Comparison of ENCODE assay signal across 8 cellular contexts in genomic region chr4:83334425-83335241, GRCh38. TPM values are rescaled to one million over a fixed set of nuclear protein-coding genes. Genes with fewer than 3 reads are reported as not detected.
DNase-seq lines count a peak whose midpoint lies in the region; ATAC-seq lines count a peak whose summit lies in the region.

Gene HPSE (minus strand): TSS chr4:83334848. CDS start chr4:83334782, 66 bp downstream.

- peak within 1 kb of the TSS; percentile 6 to 38 for H3K4me3 ChIP-seq in aorta (ENCODE audit: low read length in 2 of 2)

- peaks cover 5% of the 10 kb centered on the region for H3K9me3 ChIP-seq in aorta (ENCODE audit: control insufficient read depth, low read length)

- intact Hi-C loops in left ventricle myocardium superior (cut with micrococcal nuclease), result no loop called here
- intact Hi-C loops in aorta (cut with DNase I), result no loop called here

- WGBS in aorta, 2 donors, result 0 to 2% methylated on average over 48 to 63 of the region's 63 CpGs

- H3K36me3 Mint-ChIP-seq in activated naive CD8-positive, alpha-beta T cell treated with anti-CD3 and anti-CD28 coated beads, Interleukin-2, amount 10 ng/mL, durations not matched to agents 7 days and 5 days, result peaks cover 23% of the 10 kb centered on the region

- no peaks in the 10 kb centered on the region for H3K36me3 ChIP-seq in aorta (ENCODE audit: control insufficient read depth in 1 of 2, insufficient read depth in 2 of 2, low read length in 1 of 2)

- peak within 1 kb of the TSS; percentile 94 for H3K4me3 Mint-ChIP-seq in activated naive CD8-positive, alpha-beta T cell treated with anti-CD3 and anti-CD28 coated beads, Interleukin-2, amount 10 ng/mL, durations not matched to agents 7 days and 5 days

- DNase-seq in EH (ENCODE audit: low read depth) (peak; percentile 78), HCEC 1CT (peak; percentile 43), MV-4-11 (lab: John Stamatoyannopoulos, UW) (peak; percentile 76), SKM-1 treated with dmso at 0.1 percent for 144 hours (lab: John Stamatoyannopoulos, UW; ENCODE audit: unreplicated experiment) (peak; percentile 73), left ventricle myocardium superior (peak; percentile 86), putamen (ENCODE audit: low spot score) (peak; percentile 17), aorta (peak; percentile 90 to 93)
- peak; percentile 75 for DNase-seq in activated naive CD8-positive, alpha-beta T cell treated with anti-CD3 and anti-CD28 coated beads, Interleukin-2, amount 10 ng/mL, durations not matched to agents 7 days and 5 days

- H3K9me3 Mint-ChIP-seq in activated naive CD8-positive, alpha-beta T cell treated with anti-CD3 and anti-CD28 coated beads, Interleukin-2, amount 10 ng/mL, durations not matched to agents 7 days and 5 days, result peaks cover 11% of the 10 kb centered on the region

- H3K4me1 ChIP-seq in aorta (ENCODE audit: control insufficient read depth in 1 of 2, insufficient read depth in 2 of 2, low read length in 2 of 2), result no peaks in the 10 kb centered on the region

- no peaks in the 10 kb centered on the region for H3K27me3 ChIP-seq in aorta (ENCODE audit: control insufficient read depth in 1 of 2, insufficient read depth in 2 of 2, low read length in 1 of 2)

- POLR2A ChIA-PET in activated naive CD8-positive, alpha-beta T cell treated with anti-CD3 and anti-CD28 coated beads, Interleukin-2, amount 10 ng/mL, durations not matched to agents 7 days and 5 days (lab: Charles Lee), result interaction anchor here (0.7 to 1.5 kb wide), 4 partner anchors 48 to 151 kb away, joined by 3 to 4 read pairs (median 4); partner anchors contain the start of gene COQ2

- H3K27me3 Mint-ChIP-seq in activated naive CD8-positive, alpha-beta T cell treated with anti-CD3 and anti-CD28 coated beads, Interleukin-2, amount 10 ng/mL, durations not matched to agents 7 days and 5 days, result peaks cover 20% of the 10 kb centered on the region

- ATAC-seq in activated naive CD8-positive, alpha-beta T cell treated with anti-CD3 and anti-CD28 coated beads, Interleukin-2, amount 10 ng/mL, durations not matched to agents 7 days and 5 days (ENCODE audit: low read depth), result peak; percentile 92
- ATAC-seq in left ventricle myocardium superior, result peak; percentile 97
- ATAC-seq in aorta (ENCODE audit: low FRiP score), result peak; percentile 85

- peaks cover 30% of the 10 kb centered on the region for H3K4me1 Mint-ChIP-seq in activated naive CD8-positive, alpha-beta T cell treated with anti-CD3 and anti-CD28 coated beads, Interleukin-2, amount 10 ng/mL, durations not matched to agents 7 days and 5 days

- peak within 1 kb of the TSS; percentile 88 for H3K27ac Mint-ChIP-seq in activated naive CD8-positive, alpha-beta T cell treated with anti-CD3 and anti-CD28 coated beads, Interleukin-2, amount 10 ng/mL, durations not matched to agents 7 days and 5 days

- H3K27ac ChIP-seq in aorta (ENCODE audit: low read depth in 1 of 2, low read length in 2 of 2), result no peak within 1 kb of the TSS

RNA-seq across cellular contexts. Expression of gene HPSE, which starts in this region (rescaled TPM):
- 10 to 100 TPM; 16.5 to 17.3 TPM for total RNA-seq in activated naive CD8-positive, alpha-beta T cell treated with anti-CD3 and anti-CD28 coated beads, Interleukin-2, amount 10 ng/mL, durations not matched to agents 7 days and 5 days
- total RNA-seq in left ventricle myocardium superior (1.3 TPM), aorta (1 to 10 TPM; 3.7 to 5.0 TPM)
- polyA plus RNA-seq in aorta, result 1 to 10 TPM in 1 of 2 donors, under 1 TPM in 1; 0.82 to 3.1 TPM

Comparison
In these comparisons a context has a peak if more than half of its experiments do, and no peak if none do; other contexts are left out.
1. DNase-seq: peak in every context shown above with its lines; median percentile 92 in aorta; 86 in left ventricle myocardium superior; 78 in EH; 76 in MV-4-11; 75 in activated naive CD8-positive, alpha-beta T cell treated with anti-CD3 and anti-CD28 coated beads, Interleukin-2, amount 10 ng/mL, durations not matched to agents 7 days and 5 days; 73 in SKM-1 treated with dmso at 0.1 percent for 144 hours; 43 in HCEC 1CT; 17 in putamen.